Comparison of ENCODE assay signal across 12 cellular contexts in the genomic region with DNA sequence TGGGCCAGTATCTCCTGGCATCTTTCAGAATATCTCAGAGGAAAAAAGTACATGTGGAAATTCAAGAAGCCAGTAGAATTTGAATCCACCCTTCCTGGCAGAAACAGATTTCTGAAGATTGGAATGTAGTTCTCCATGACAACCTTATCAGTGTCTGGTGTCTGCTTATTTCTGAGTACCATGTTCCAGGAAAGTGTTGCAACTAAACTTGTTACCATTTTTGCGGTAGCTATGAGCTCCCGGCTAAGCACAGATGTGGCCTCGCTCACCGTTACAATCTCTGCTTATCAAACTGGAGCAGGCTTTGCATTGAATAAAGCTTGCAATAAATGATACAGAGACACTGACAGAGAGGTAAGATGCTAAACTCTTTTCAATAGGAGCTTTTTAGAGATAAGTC. TPM values are rescaled to one million over a fixed set of nuclear protein-coding genes. Genes with fewer than 3 reads are reported as not detected.
DNase-seq lines count a peak whose midpoint lies in the region; ATAC-seq lines count a peak whose summit lies in the region.
"Had no signal": no experiment of that assay in that cellular context is flagged by ENCODE, and none has a peak within 500 bp of the region (broad histone marks: within the 10 kb centered on the region; RNA-seq: fewer than 3 reads in every experiment).

No MANE protein-coding gene starts in this region.

- peaks cover 22% of the 10 kb centered on the region for H3K27me3 ChIP-seq in HAP-1 (ENCODE audit: low read depth)

- DNase-seq in OCI-M1 (lab: John Stamatoyannopoulos, UW): peak; percentile 98
- DNase-seq in germinal center (ENCODE audit: low spot score): peak; percentile 43
- DNase-seq in pulmonary artery endothelial cell (ENCODE audit: low read depth, low spot score): peak; percentile 71
- no peak for DNase-seq in HAP-1 (ENCODE audit: low spot score in 2 of 2)
- DNase-seq in UCSD-AML1 (lab: John Stamatoyannopoulos, UW; ENCODE audit: unreplicated experiment): no peak
- no peak for DNase-seq in NCI-H510A treated with DMSO at 0.1 percent for 48 hours (lab: John Stamatoyannopoulos, UW)
- DNase-seq: amygdala; NCI-H524; psoas muscle; stimulated activated CD8-positive, alpha-beta memory T cell treated with anti-CD3 and anti-CD28 coated beads, Interleukin-4, amount 100 ng/mL, for 48 hours had no signal

- H3K4me1 ChIP-seq in HAP-1: peaks cover 3% of the 10 kb centered on the region; the same call in 1 of the 2 replicates
- H3K4me1 ChIP-seq: psoas muscle had no signal

- ATAC-seq in GM18907 (IDR thresholded peaks at IDR 0.05; ENCODE audit: unreplicated experiment): peak; percentile 16
- ATAC-seq in GM19328 (IDR thresholded peaks at IDR 0.05; ENCODE audit: unreplicated experiment): no peak

- in situ Hi-C loops in HAP-1 (cut with MboI; ENCODE audit: low sequenced_read_pairs): no loop called here

- H3K4me3 ChIP-seq in HAP-1: no peak overlapping the region
- H3K4me3 ChIP-seq: psoas muscle had no signal

- no peaks in the 10 kb centered on the region for H3K9me3 ChIP-seq in HAP-1
- H3K9me3 ChIP-seq: psoas muscle had no signal

- no peaks in the 10 kb centered on the region for H3K36me3 ChIP-seq in HAP-1 (replicated peaks)

RNA-seq across cellular contexts. Expression of a gene that starts 13.0 kb away (rescaled TPM):
- total RNA-seq in pulmonary artery endothelial cell: 48.7 and 96.2 TPM in 2 replicates

Comparison
In these comparisons a context has a peak if more than half of its experiments do, and no peak if none do; other contexts are left out.
1. DNase-seq: peak in OCI-M1 (single experiment), germinal center (single experiment) and pulmonary artery endothelial cell (single experiment); none in HAP-1 (0 of 2), UCSD-AML1 (single experiment) and NCI-H510A treated with DMSO at 0.1 percent for 48 hours (single experiment).